1 cellular context compared by ENCODE assay signal in the genomic region with DNA sequence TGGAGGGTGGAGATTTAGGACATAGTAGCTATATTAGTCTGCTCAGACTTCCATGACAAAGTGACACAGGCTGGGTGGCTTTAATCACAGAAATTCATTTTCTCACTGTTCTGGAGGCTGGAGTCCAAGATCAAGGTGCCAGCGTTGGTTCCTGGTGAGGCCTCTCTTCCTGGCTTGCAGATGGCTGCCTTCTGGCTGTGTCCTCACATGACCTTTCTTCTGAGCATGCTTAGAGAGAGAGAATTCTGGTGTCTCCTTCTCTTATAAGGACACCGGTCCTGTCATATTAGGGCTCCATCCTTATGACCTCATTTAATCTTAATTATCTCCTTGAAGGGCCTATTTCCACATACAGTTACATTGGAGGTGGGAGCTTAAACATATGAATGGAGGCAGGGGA.
TF ChIP-seq lines count a peak whose summit lies in the region.

No MANE protein-coding gene starts in this region.

TF ChIP-seq in K562, 482 proteins besides CTCF, POLR2A, EP300 and RAD21 (continued from another document):
- TF ChIP-seq, protein P1, sequence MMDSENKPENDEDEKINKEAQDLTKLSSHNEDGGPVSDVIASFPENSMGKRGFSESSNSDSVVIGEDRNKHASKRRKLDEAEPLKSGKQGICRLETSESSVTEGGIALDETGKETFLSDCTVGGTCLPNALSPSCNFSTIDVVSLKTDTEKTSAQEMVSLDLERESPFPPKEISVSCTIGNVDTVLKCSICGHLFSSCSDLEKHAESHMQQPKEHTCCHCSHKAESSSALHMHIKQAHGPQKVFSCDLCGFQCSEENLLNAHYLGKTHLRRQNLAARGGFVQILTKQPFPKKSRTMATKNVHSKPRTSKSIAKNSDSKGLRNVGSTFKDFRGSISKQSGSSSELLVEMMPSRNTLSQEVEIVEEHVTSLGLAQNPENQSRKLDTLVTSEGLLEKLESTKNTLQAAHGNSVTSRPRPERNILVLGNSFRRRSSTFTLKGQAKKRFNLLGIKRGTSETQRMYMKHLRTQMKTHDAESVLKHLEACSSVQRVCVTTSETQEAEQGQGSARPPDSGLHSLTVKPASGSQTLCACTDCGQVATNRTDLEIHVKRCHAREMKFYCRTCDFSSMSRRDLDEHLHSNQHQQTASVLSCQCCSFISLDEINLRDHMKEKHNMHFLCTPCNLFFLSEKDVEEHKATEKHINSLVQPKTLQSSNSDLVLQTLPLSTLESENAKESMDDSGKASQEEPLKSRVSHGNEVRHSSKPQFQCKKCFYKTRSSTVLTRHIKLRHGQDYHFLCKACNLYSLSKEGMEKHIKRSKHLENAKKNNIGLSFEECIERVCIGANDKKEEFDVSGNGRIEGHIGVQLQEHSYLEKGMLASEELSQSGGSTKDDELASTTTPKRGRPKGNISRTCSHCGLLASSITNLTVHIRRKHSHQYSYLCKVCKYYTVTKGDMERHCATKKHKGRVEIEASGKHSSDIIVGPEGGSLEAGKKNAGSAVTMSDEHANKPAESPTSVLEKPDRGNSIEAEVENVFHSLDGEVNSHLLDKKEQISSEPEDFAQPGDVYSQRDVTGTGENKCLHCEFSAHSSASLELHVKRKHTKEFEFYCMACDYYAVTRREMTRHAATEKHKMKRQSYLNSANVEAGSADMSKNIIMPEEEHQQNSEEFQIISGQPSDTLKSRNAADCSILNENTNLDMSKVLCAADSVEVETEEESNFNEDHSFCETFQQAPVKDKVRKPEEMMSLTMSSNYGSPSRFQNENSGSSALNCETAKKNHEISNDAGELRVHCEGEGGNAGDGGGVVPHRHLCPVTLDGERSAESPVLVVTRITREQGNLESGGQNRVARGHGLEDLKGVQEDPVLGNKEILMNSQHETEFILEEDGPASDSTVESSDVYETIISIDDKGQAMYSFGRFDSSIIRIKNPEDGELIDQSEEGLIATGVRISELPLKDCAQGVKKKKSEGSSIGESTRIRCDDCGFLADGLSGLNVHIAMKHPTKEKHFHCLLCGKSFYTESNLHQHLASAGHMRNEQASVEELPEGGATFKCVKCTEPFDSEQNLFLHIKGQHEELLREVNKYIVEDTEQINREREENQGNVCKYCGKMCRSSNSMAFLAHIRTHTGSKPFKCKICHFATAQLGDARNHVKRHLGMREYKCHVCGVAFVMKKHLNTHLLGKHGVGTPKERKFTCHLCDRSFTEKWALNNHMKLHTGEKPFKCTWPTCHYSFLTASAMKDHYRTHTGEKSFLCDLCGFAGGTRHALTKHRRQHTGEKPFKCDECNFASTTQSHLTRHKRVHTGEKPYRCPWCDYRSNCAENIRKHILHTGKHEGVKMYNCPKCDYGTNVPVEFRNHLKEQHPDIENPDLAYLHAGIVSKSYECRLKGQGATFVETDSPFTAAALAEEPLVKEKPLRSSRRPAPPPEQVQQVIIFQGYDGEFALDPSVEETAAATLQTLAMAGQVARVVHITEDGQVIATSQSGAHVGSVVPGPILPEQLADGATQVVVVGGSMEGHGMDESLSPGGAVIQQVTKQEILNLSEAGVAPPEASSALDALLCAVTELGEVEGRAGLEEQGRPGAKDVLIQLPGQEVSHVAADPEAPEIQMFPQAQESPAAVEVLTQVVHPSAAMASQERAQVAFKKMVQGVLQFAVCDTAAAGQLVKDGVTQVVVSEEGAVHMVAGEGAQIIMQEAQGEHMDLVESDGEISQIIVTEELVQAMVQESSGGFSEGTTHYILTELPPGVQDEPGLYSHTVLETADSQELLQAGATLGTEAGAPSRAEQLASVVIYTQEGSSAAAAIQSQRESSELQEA (IDR thresholded peaks at IDR 0.05; ENCODE audit: low read depth): no peak
- TF ChIP-seq, protein P2, sequence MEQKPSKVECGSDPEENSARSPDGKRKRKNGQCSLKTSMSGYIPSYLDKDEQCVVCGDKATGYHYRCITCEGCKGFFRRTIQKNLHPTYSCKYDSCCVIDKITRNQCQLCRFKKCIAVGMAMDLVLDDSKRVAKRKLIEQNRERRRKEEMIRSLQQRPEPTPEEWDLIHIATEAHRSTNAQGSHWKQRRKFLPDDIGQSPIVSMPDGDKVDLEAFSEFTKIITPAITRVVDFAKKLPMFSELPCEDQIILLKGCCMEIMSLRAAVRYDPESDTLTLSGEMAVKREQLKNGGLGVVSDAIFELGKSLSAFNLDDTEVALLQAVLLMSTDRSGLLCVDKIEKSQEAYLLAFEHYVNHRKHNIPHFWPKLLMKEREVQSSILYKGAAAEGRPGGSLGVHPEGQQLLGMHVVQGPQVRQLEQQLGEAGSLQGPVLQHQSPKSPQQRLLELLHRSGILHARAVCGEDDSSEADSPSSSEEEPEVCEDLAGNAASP (IDR thresholded peaks at IDR 0.05): peak; percentile 56; the same call in 1 of the 2 replicates
TF ChIP-seq in K562: peak in this region for 1.
